In genomic region chr3:40455328-40455727, GRCh38 we compare ENCODE assay signal across 24 cellular contexts. TPM values are rescaled to one million over a fixed set of nuclear protein-coding genes. Genes with fewer than 3 reads are reported as not detected.
DNase-seq lines count a peak whose midpoint lies in the region; ATAC-seq lines count a peak whose summit lies in the region.
"Had no signal": no experiment of that assay in that cellular context is flagged by ENCODE, and none has a peak within 500 bp of the region (broad histone marks: within the 10 kb centered on the region; RNA-seq: fewer than 3 reads in every experiment).

No MANE protein-coding gene starts in this region.

- peaks cover 24% of the 10 kb centered on the region for H3K36me3 Mint-ChIP-seq in T-helper 1 cell treated with Interleukin-12 subunit alpha and Interleukin-12 subunit beta and Interleukin-4 antibody, amounts not matched to agents 30 μg/mL and 1 μg/mL, for 36 hours (ENCODE audit: low read depth)
- peaks cover 5 to 45% (median 8%) of the 10 kb centered on the region in 3 donors for H3K36me3 Mint-ChIP-seq in CD8-positive, alpha-beta memory T cell
- peaks cover 12% of the 10 kb centered on the region for H3K36me3 Mint-ChIP-seq in activated naive CD8-positive, alpha-beta T cell
- H3K36me3 Mint-ChIP-seq in naive thymus-derived CD8-positive, alpha-beta T cell = peaks cover 0 to 26% (median 3%) of the 10 kb centered on the region in 3 donors

- H3K9me3 Mint-ChIP-seq in T-helper 1 cell treated with Interleukin-12 subunit alpha and Interleukin-12 subunit beta and Interleukin-4 antibody, amounts not matched to agents 30 μg/mL and 1 μg/mL, for 36 hours = no peaks in the 10 kb centered on the region
- H3K9me3 Mint-ChIP-seq in CD8-positive, alpha-beta memory T cell = no peaks in the 10 kb centered on the region
- no peaks in the 10 kb centered on the region for H3K9me3 Mint-ChIP-seq in activated naive CD8-positive, alpha-beta T cell (ENCODE audit: low read depth)
- H3K9me3 Mint-ChIP-seq in naive thymus-derived CD8-positive, alpha-beta T cell = peaks cover 0 to 8% (median 0%) of the 10 kb centered on the region in 9 donors

- no peak overlapping the region for H3K27ac Mint-ChIP-seq in T-helper 1 cell treated with Interleukin-12 subunit alpha and Interleukin-12 subunit beta and Interleukin-4 antibody, amounts not matched to agents 30 μg/mL and 1 μg/mL, for 36 hours
- H3K27ac Mint-ChIP-seq in CD8-positive, alpha-beta memory T cell = peak overlapping the region in 5 of 8 donors; percentile 23 to 99 (median 89)
- no peak overlapping the region for H3K27ac Mint-ChIP-seq in activated naive CD8-positive, alpha-beta T cell
- H3K27ac Mint-ChIP-seq in naive thymus-derived CD8-positive, alpha-beta T cell = peak overlapping the region in 7 of 10 donors; percentile 11 to 99 (median 96)

- peaks cover 21% of the 10 kb centered on the region for H3K36me3 ChIP-seq in CD8-positive, alpha-beta memory T cell (ENCODE audit: insufficient read depth, low read length)

- H3K4me1 Mint-ChIP-seq in T-helper 1 cell treated with Interleukin-12 subunit alpha and Interleukin-12 subunit beta and Interleukin-4 antibody, amounts not matched to agents 30 μg/mL and 1 μg/mL, for 36 hours (ENCODE audit: low read depth) = peaks cover 33% of the 10 kb centered on the region
- H3K4me1 Mint-ChIP-seq in CD8-positive, alpha-beta memory T cell = peaks cover 46 to 64% (median 53%) of the 10 kb centered on the region in 3 donors
- peaks cover 47% of the 10 kb centered on the region for H3K4me1 Mint-ChIP-seq in activated naive CD8-positive, alpha-beta T cell (ENCODE audit: low read depth)
- peaks cover 20 to 61% (median 54%) of the 10 kb centered on the region in 4 donors for H3K4me1 Mint-ChIP-seq in naive thymus-derived CD8-positive, alpha-beta T cell

- H3K4me3 ChIP-seq in CD8-positive, alpha-beta memory T cell (ENCODE audit: low read length) = no peak overlapping the region
- H3K4me3 ChIP-seq: adrenal gland, GM12878, heart left ventricle, psoas muscle, testis had no signal

- no peak overlapping the region for H3K27ac ChIP-seq in CD8-positive, alpha-beta memory T cell (ENCODE audit: low read depth, low read length)
- H3K27ac ChIP-seq: 22Rv1, adrenal gland, heart left ventricle, psoas muscle, testis had no signal

- no peak for ATAC-seq in naive thymus-derived CD8-positive, alpha-beta T cell
- ATAC-seq in HG03571 (IDR thresholded peaks at IDR 0.05; ENCODE audit: unreplicated experiment) (no peak), HG03354 (IDR thresholded peaks at IDR 0.05; ENCODE audit: poor library complexity, severe bottlenecking, unreplicated experiment) (no peak)
- ATAC-seq: GM12878, HCT116, heart left ventricle, left ventricle myocardium superior, psoas muscle had no signal

- CTCF ChIA-PET in CD8-positive, alpha-beta memory T cell (lab: Charles Lee) = interaction anchor here (0.8 kb wide), 1 partner anchor 15 kb away, joined by 3 read pairs; no protein-coding TSS in a partner anchor

- peak overlapping the region; percentile 88 for H3K4me3 Mint-ChIP-seq in T-helper 1 cell treated with Interleukin-12 subunit alpha and Interleukin-12 subunit beta and Interleukin-4 antibody, amounts not matched to agents 30 μg/mL and 1 μg/mL, for 36 hours
- H3K4me3 Mint-ChIP-seq in CD8-positive, alpha-beta memory T cell = peak overlapping the region in 6 of 7 donors; percentile 32 to 96 (median 92)
- H3K4me3 Mint-ChIP-seq in activated naive CD8-positive, alpha-beta T cell = peak overlapping the region; percentile 99
- peak overlapping the region in 9 of 10 donors; percentile 50 to 97 (median 90) for H3K4me3 Mint-ChIP-seq in naive thymus-derived CD8-positive, alpha-beta T cell

- DNase-seq in T-helper 1 cell = no peak
- no peak for DNase-seq in CD8-positive, alpha-beta memory T cell
- no peak for DNase-seq in naive thymus-derived CD8-positive, alpha-beta T cell
- no peak for DNase-seq in NCI-H146 treated with DMSO at 0.1 percent for 48 hours (lab: John Stamatoyannopoulos, UW; ENCODE audit: unreplicated experiment)
- DNase-seq: activated CD8-positive, alpha-beta memory T cell treated with anti-CD3 and anti-CD28 coated beads, Interleukin-2, amount 50 U/mL, for 4 hours; adrenal gland; caudate nucleus; effector CD4-positive, alpha-beta T cell; heart left ventricle; left ventricle myocardium superior; NCI-H1092; NCI-H2081; NCI-H510A; psoas muscle; small intestine; stimulated activated CD4-positive, alpha-beta T cell treated with anti-CD3 and anti-CD28 coated beads, Interleukin-4, amount 100 ng/mL, for 4 hours; testis had no signal

- peaks cover 40% of the 10 kb centered on the region for H3K4me1 ChIP-seq in CD8-positive, alpha-beta memory T cell (ENCODE audit: insufficient read depth, low read length)

- no peaks in the 10 kb centered on the region for H3K27me3 ChIP-seq in CD8-positive, alpha-beta memory T cell (ENCODE audit: insufficient read depth, low read length, poor library complexity, severe bottlenecking)
- H3K27me3 ChIP-seq: adrenal gland, heart left ventricle, testis had no signal

- POLR2A ChIA-PET in CD8-positive, alpha-beta memory T cell (lab: Charles Lee) = no interaction called here
- POLR2A ChIA-PET in naive thymus-derived CD8-positive, alpha-beta T cell (lab: Charles Lee) = no interaction called here

- H3K9me3 ChIP-seq in CD8-positive, alpha-beta memory T cell (ENCODE audit: low read length) = no peaks in the 10 kb centered on the region
- H3K9me3 ChIP-seq: adrenal gland, heart left ventricle, psoas muscle, testis had no signal

- H3K27me3 Mint-ChIP-seq in T-helper 1 cell treated with Interleukin-12 subunit alpha and Interleukin-12 subunit beta and Interleukin-4 antibody, amounts not matched to agents 30 μg/mL and 1 μg/mL, for 36 hours (ENCODE audit: low read depth) = no peaks in the 10 kb centered on the region
- H3K27me3 Mint-ChIP-seq in CD8-positive, alpha-beta memory T cell = no peaks in the 10 kb centered on the region
- no peaks in the 10 kb centered on the region for H3K27me3 Mint-ChIP-seq in activated naive CD8-positive, alpha-beta T cell
- peaks cover 0 to 1% (median 0%) of the 10 kb centered on the region in 5 donors for H3K27me3 Mint-ChIP-seq in naive thymus-derived CD8-positive, alpha-beta T cell

RNA-seq across cellular contexts. Expression of gene RPL14, which starts 1.8 kb away (rescaled TPM):
- total RNA-seq in CD8-positive, alpha-beta memory T cell = 1,000 to 10,000 TPM; 2,691 to 2,774 TPM
- polyA plus RNA-seq in CD8-positive, alpha-beta memory T cell = 1,404 TPM
- 1,000 to 10,000 TPM; 3,382 to 3,475 TPM for total RNA-seq in naive thymus-derived CD8-positive, alpha-beta T cell
- 1,000 to 10,000 TPM; 1,654 to 1,909 (median 1,883) TPM for polyA plus RNA-seq in naive thymus-derived CD8-positive, alpha-beta T cell

RNA-seq across cellular contexts. Expression of gene ZNF619, which starts 21.6 kb away (rescaled TPM):
- total RNA-seq in CD8-positive, alpha-beta memory T cell = 1 to 10 TPM; 7.7 to 9.6 TPM
- 3.5 TPM for polyA plus RNA-seq in CD8-positive, alpha-beta memory T cell
- total RNA-seq in naive thymus-derived CD8-positive, alpha-beta T cell = 10 to 100 TPM; 11.3 to 14.2 TPM
- 1 to 10 TPM; 2.3 to 3.1 (median 3.0) TPM for polyA plus RNA-seq in naive thymus-derived CD8-positive, alpha-beta T cell

RNA-seq across cellular contexts. Expression of gene ZNF620, which starts 50.5 kb away (rescaled TPM):
- 1 to 10 TPM; 7.1 to 7.6 TPM for total RNA-seq in CD8-positive, alpha-beta memory T cell
- 2.9 TPM for polyA plus RNA-seq in CD8-positive, alpha-beta memory T cell
- total RNA-seq in naive thymus-derived CD8-positive, alpha-beta T cell = 1 to 10 TPM; 3.9 to 4.1 TPM
- 1 to 10 TPM; 3.1 to 4.0 (median 3.4) TPM for polyA plus RNA-seq in naive thymus-derived CD8-positive, alpha-beta T cell

Comparison
In these comparisons a context has a peak if more than half of its experiments do, and no peak if none do; other contexts are left out.
1. H3K27ac Mint-ChIP-seq: peak in CD8-positive, alpha-beta memory T cell (5 of 8) and naive thymus-derived CD8-positive, alpha-beta T cell (7 of 10); none in T-helper 1 cell treated with Interleukin-12 subunit alpha and Interleukin-12 subunit beta and Interleukin-4 antibody, amounts not matched to agents 30 μg/mL and 1 μg/mL, for 36 hours (single experiment) and activated naive CD8-positive, alpha-beta T cell (single experiment).
2. Peak in every context shown above with its lines, with median percentiles within 50 percentile points of each other: H3K4me3 Mint-ChIP-seq.